ENCODE assay signal across 1 cellular context in genomic region chr1:53326598-53327182, GRCh38.
TF ChIP-seq lines count a peak whose summit lies in the region.

No MANE protein-coding gene starts in this region.

TF ChIP-seq in WTC11, 78 proteins besides CTCF, POLR2A, EP300 and RAD21 (continued from another document):
- TF ChIP-seq, protein P1, sequence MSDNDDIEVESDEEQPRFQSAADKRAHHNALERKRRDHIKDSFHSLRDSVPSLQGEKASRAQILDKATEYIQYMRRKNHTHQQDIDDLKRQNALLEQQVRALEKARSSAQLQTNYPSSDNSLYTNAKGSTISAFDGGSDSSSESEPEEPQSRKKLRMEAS (CRISPR knock-in tag; IDR thresholded peaks at IDR 0.05): peak; percentile 79
- TF ChIP-seq E2F4 (CRISPR knock-in tag; IDR thresholded peaks at IDR 0.05; ENCODE audit: borderline replicate concordance, low read depth) (peak; percentile 33; the same call in 1 of the 2 replicates), ARID4B (CRISPR knock-in tag; IDR thresholded peaks at IDR 0.05; ENCODE audit: borderline replicate concordance) (peak; percentile 41; the same call in 1 of the 2 replicates), HMGXB4 (CRISPR knock-in tag; IDR thresholded peaks at IDR 0.05) (peak; percentile 39; the same call in 1 of the 2 replicates), TP53 (CRISPR knock-in tag; IDR thresholded peaks at IDR 0.05) (0 out of 2 replicates have a peak, but pooled peaks have one; percentile 16), ATF1 (CRISPR knock-in tag; IDR thresholded peaks at IDR 0.05) (peak; percentile 62; the same call in 1 of the 2 replicates)
